1 cellular context compared by ENCODE assay signal in the genomic region with DNA sequence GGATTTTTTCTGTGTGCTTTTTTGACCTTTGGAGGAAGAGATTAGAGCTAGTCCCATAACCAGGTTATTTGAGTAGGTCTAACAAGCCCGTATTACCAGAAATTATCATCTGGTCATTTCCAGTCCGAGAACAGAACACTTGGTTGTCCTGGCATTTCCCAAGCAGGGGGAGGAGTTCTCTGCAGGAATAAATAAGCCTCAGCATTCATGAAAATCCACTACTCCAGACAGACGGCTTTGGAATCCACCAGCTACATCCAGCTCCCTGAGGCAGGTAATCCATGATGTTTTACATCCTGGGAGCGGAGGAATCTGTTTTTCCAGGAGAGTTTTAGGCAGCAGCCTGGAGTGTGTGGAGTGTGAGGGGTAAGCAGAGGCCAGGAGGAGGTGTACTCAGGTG.
TF ChIP-seq lines count a peak whose summit lies in the region.

TSS of gene SERPINA3 (plus strand) at position 218 of the 400 bp plus-strand sequence. CDS start 2,051 bp downstream, outside the sequence.

TF ChIP-seq in HepG2, 621 proteins besides CTCF, POLR2A, EP300 and RAD21 (continued from another document and continues in another):
- TF ChIP-seq ELF3 (CRISPR knock-in tag; IDR thresholded peaks at IDR 0.05), result 0 out of 2 replicates have a peak, but pooled peaks have one; percentile 25
- 0 out of 2 replicates have a peak, but pooled peaks have one; percentile 21 for TF ChIP-seq KAT8 (CRISPR knock-in tag; IDR thresholded peaks at IDR 0.05)
- no peak for TF ChIP-seq PHF21A (CRISPR knock-in tag; IDR thresholded peaks at IDR 0.05)
- TF ChIP-seq ZFP37 (CRISPR knock-in tag; IDR thresholded peaks at IDR 0.05; ENCODE audit: borderline replicate concordance), result no peak
- TF ChIP-seq ETV6 (CRISPR knock-in tag; conservative IDR thresholded peaks at IDR 0.05), result no peak
- no peak for TF ChIP-seq ZNF878 (CRISPR knock-in tag; IDR thresholded peaks at IDR 0.05)
- no peak for TF ChIP-seq MTA1 (CRISPR knock-in tag; IDR thresholded peaks at IDR 0.05; ENCODE audit: borderline replicate concordance)
- peak; percentile 70 for TF ChIP-seq RARA (CRISPR knock-in tag; IDR thresholded peaks at IDR 0.05)
- TF ChIP-seq ZNF235 (CRISPR knock-in tag; IDR thresholded peaks at IDR 0.05; ENCODE audit: borderline replicate concordance), result no peak
- peak; percentile 64 for TF ChIP-seq TAF1 (CRISPR knock-in tag; IDR thresholded peaks at IDR 0.05)
- no peak for TF ChIP-seq RNF219 (CRISPR knock-in tag; IDR thresholded peaks at IDR 0.05)
- TF ChIP-seq, protein P1, sequence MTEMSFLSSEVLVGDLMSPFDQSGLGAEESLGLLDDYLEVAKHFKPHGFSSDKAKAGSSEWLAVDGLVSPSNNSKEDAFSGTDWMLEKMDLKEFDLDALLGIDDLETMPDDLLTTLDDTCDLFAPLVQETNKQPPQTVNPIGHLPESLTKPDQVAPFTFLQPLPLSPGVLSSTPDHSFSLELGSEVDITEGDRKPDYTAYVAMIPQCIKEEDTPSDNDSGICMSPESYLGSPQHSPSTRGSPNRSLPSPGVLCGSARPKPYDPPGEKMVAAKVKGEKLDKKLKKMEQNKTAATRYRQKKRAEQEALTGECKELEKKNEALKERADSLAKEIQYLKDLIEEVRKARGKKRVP (CRISPR knock-in tag; IDR thresholded peaks at IDR 0.05), result peak in 1 of 2 experiments; percentile 51; a peak in 1 of 4 replicates
- no peak for TF ChIP-seq PHF8 (CRISPR knock-in tag; IDR thresholded peaks at IDR 0.05)
- no peak for TF ChIP-seq CBX1 (IDR thresholded peaks at IDR 0.05; ENCODE audit: low read depth)
- no peak for TF ChIP-seq MEIS2 (CRISPR knock-in tag; IDR thresholded peaks at IDR 0.05)
- no peak for TF ChIP-seq HOXD1 (CRISPR knock-in tag; IDR thresholded peaks at IDR 0.05)
- no peak for TF ChIP-seq DMTF1 (CRISPR knock-in tag; IDR thresholded peaks at IDR 0.05)
- no peak for TF ChIP-seq FOXK2 (IDR thresholded peaks at IDR 0.05)
- no peak for TF ChIP-seq JUN (CRISPR knock-in tag; IDR thresholded peaks at IDR 0.05)
- no peak for TF ChIP-seq ZNF792 (CRISPR knock-in tag; IDR thresholded peaks at IDR 0.05)
- no peak for TF ChIP-seq NR2F1 (CRISPR knock-in tag; IDR thresholded peaks at IDR 0.05)
- TF ChIP-seq, protein P2, sequence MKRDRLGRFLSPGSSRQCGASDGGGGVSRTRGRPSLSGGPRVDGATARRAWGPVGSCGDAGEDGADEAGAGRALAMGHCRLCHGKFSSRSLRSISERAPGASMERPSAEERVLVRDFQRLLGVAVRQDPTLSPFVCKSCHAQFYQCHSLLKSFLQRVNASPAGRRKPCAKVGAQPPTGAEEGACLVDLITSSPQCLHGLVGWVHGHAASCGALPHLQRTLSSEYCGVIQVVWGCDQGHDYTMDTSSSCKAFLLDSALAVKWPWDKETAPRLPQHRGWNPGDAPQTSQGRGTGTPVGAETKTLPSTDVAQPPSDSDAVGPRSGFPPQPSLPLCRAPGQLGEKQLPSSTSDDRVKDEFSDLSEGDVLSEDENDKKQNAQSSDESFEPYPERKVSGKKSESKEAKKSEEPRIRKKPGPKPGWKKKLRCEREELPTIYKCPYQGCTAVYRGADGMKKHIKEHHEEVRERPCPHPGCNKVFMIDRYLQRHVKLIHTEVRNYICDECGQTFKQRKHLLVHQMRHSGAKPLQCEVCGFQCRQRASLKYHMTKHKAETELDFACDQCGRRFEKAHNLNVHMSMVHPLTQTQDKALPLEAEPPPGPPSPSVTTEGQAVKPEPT (CRISPR knock-in tag; IDR thresholded peaks at IDR 0.05; ENCODE audit: low read depth), result no peak
- TF ChIP-seq U2AF2 (IDR thresholded peaks at IDR 0.05; ENCODE audit: low read depth, low read length), result no peak
- TF ChIP-seq RAD51 (IDR thresholded peaks at IDR 0.05; ENCODE audit: borderline replicate concordance), result no peak
- TF ChIP-seq ARNT (IDR thresholded peaks at IDR 0.05), result no peak
- peak; percentile 24; the same call in 1 of the 2 replicates for TF ChIP-seq TCF7 (IDR thresholded peaks at IDR 0.05; ENCODE audit: low read depth)
- TF ChIP-seq TBX3 (IDR thresholded peaks at IDR 0.05; ENCODE audit: borderline replicate concordance), result no peak
- no peak; the same call in 1 of the 2 replicates for TF ChIP-seq ARNT2 (CRISPR knock-in tag; IDR thresholded peaks at IDR 0.05; ENCODE audit: low read depth)
- TF ChIP-seq, protein P3, sequence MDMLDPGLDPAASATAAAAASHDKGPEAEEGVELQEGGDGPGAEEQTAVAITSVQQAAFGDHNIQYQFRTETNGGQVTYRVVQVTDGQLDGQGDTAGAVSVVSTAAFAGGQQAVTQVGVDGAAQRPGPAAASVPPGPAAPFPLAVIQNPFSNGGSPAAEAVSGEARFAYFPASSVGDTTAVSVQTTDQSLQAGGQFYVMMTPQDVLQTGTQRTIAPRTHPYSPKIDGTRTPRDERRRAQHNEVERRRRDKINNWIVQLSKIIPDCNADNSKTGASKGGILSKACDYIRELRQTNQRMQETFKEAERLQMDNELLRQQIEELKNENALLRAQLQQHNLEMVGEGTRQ (IDR thresholded peaks at IDR 0.05; ENCODE audit: low read depth, low read length), result no peak
- TF ChIP-seq, protein P3 (CRISPR knock-in tag; IDR thresholded peaks at IDR 0.05; ENCODE audit: borderline replicate concordance), result no peak
- no peak for TF ChIP-seq ZNF788 (CRISPR knock-in tag; IDR thresholded peaks at IDR 0.05; ENCODE audit: borderline replicate concordance)
- no peak for TF ChIP-seq NFE2 (CRISPR knock-in tag; IDR thresholded peaks at IDR 0.05)
- TF ChIP-seq ZNF275 (CRISPR knock-in tag; IDR thresholded peaks at IDR 0.05; ENCODE audit: borderline replicate concordance), result no peak
- no peak for TF ChIP-seq ZNF800 (CRISPR knock-in tag; IDR thresholded peaks at IDR 0.05)
- TF ChIP-seq MAF1 (CRISPR knock-in tag; IDR thresholded peaks at IDR 0.05; ENCODE audit: borderline replicate concordance), result no peak
- no peak for TF ChIP-seq HOXA9 (CRISPR knock-in tag; IDR thresholded peaks at IDR 0.05; ENCODE audit: borderline replicate concordance)
- TF ChIP-seq ZNF281 (CRISPR knock-in tag; IDR thresholded peaks at IDR 0.05; ENCODE audit: borderline replicate concordance), result peak; percentile 55; the same call in 1 of the 2 replicates
- TF ChIP-seq, protein P4, sequence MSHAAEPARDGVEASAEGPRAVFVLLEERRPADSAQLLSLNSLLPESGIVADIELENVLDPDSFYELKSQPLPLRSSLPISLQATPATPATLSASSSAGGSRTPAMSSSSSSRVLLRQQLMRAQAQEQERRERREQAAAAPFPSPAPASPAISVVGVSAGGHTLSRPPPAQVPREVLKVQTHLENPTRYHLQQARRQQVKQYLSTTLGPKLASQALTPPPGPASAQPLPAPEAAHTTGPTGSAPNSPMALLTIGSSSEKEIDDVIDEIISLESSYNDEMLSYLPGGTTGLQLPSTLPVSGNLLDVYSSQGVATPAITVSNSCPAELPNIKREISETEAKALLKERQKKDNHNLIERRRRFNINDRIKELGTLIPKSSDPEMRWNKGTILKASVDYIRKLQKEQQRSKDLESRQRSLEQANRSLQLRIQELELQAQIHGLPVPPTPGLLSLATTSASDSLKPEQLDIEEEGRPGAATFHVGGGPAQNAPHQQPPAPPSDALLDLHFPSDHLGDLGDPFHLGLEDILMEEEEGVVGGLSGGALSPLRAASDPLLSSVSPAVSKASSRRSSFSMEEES (CRISPR knock-in tag; IDR thresholded peaks at IDR 0.05), result no peak
- TF ChIP-seq ATF3 (CRISPR knock-in tag; IDR thresholded peaks at IDR 0.05), result no peak
- TF ChIP-seq, protein P5, sequence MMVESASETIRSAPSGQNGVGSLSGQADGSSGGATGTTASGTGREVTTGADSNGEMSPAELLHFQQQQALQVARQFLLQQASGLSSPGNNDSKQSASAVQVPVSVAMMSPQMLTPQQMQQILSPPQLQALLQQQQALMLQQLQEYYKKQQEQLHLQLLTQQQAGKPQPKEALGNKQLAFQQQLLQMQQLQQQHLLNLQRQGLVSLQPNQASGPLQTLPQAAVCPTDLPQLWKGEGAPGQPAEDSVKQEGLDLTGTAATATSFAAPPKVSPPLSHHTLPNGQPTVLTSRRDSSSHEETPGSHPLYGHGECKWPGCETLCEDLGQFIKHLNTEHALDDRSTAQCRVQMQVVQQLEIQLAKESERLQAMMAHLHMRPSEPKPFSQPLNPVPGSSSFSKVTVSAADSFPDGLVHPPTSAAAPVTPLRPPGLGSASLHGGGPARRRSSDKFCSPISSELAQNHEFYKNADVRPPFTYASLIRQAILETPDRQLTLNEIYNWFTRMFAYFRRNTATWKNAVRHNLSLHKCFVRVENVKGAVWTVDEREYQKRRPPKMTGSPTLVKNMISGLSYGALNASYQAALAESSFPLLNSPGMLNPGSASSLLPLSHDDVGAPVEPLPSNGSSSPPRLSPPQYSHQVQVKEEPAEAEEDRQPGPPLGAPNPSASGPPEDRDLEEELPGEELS (CRISPR knock-in tag; IDR thresholded peaks at IDR 0.05), result 0 out of 2 replicates have a peak, but pooled peaks have one; percentile 26
- TF ChIP-seq CHD2 (IDR thresholded peaks at IDR 0.05; ENCODE audit: low read depth, low read length), result no peak
